ENCODE assay signal across 1 cellular context in genomic region chr1:155226910-155227260, GRCh38.
TF ChIP-seq lines count a peak whose summit lies in the region.

No MANE protein-coding gene starts in this region.

TF ChIP-seq in K562, 482 proteins besides CTCF, POLR2A, EP300 and RAD21 (continued from another document and continues in another):
- 0 out of 2 replicates have a peak, but pooled peaks have one; percentile 68 for TF ChIP-seq POLR2G (IDR thresholded peaks at IDR 0.05; ENCODE audit: low read depth, low read length)
- TF ChIP-seq DDX20 (tag; IDR thresholded peaks at IDR 0.05; ENCODE audit: low read depth): no peak
- TF ChIP-seq NR4A1 (CRISPR knock-in tag; IDR thresholded peaks at IDR 0.05): 0 out of 2 replicates have a peak, but pooled peaks have one; percentile 12
- TF ChIP-seq NR4A1 (tag; IDR thresholded peaks at IDR 0.05): no peak
- TF ChIP-seq ELF1 (tag; IDR thresholded peaks at IDR 0.05): peak; percentile 47
- no peak for TF ChIP-seq ETV1 (tag; conservative IDR thresholded peaks at IDR 0.05; ENCODE audit: low read depth)
- no peak for TF ChIP-seq CREBBP (IDR thresholded peaks at IDR 0.05; ENCODE audit: low read depth, low read length)
- no peak for TF ChIP-seq ZNF212 (CRISPR knock-in tag; IDR thresholded peaks at IDR 0.05)
- TF ChIP-seq CBFA2T3 (IDR thresholded peaks at IDR 0.05): no peak
- no peak for TF ChIP-seq ZNF655 (CRISPR knock-in tag; IDR thresholded peaks at IDR 0.05)
- TF ChIP-seq CBX5 (IDR thresholded peaks at IDR 0.05; ENCODE audit: borderline replicate concordance, low read depth): no peak
- no peak for TF ChIP-seq BDP1 (IDR thresholded peaks at IDR 0.05; ENCODE audit: insufficient read depth, insufficient read length)
- TF ChIP-seq AFF1 (IDR thresholded peaks at IDR 0.05; ENCODE audit: low read depth in 1 of 2, partially characterized antibody in 2 of 2): no peak
- TF ChIP-seq ZNF311 (CRISPR knock-in tag; IDR thresholded peaks at IDR 0.05): peak; percentile 55; the same call in 1 of the 2 replicates
- no peak for TF ChIP-seq TRIM28 (IDR thresholded peaks at IDR 0.05)
- TF ChIP-seq DACH1 (IDR thresholded peaks at IDR 0.05; ENCODE audit: partially characterized antibody): no peak
- TF ChIP-seq MYBL2 (IDR thresholded peaks at IDR 0.05; ENCODE audit: low read depth): no peak
- TF ChIP-seq MYBL2 (CRISPR knock-in tag; IDR thresholded peaks at IDR 0.05; ENCODE audit: borderline replicate concordance): no peak
- peak; percentile 28; the same call in 1 of the 2 replicates for TF ChIP-seq KHSRP (IDR thresholded peaks at IDR 0.05)
- TF ChIP-seq CBX3 (IDR thresholded peaks at IDR 0.05; ENCODE audit: borderline replicate concordance in 1 of 2, low read length in 2 of 2): peak in 1 of 2 experiments; percentile 44; a peak in 1 of 3 replicates
- no peak for TF ChIP-seq HMBOX1 (IDR thresholded peaks at IDR 0.05)
- TF ChIP-seq TFAM (CRISPR knock-in tag; conservative IDR thresholded peaks at IDR 0.05): no peak
- TF ChIP-seq SAP30 (IDR thresholded peaks at IDR 0.05; ENCODE audit: borderline replicate concordance, insufficient read depth, low read depth, low read length, poor library complexity, severe bottlenecking): peak; percentile 27
- TF ChIP-seq ASH1L (IDR thresholded peaks at IDR 0.05; ENCODE audit: borderline replicate concordance, low read depth, partially characterized antibody): no peak
- TF ChIP-seq GABPB1 (CRISPR knock-in tag; IDR thresholded peaks at IDR 0.05): peak; percentile 48
- TF ChIP-seq HCFC1 (IDR thresholded peaks at IDR 0.05; ENCODE audit: low read depth, low read length): 0 out of 2 replicates have a peak, but pooled peaks have one; percentile 5
- TF ChIP-seq FOXK2 (conservative IDR thresholded peaks at IDR 0.05 in 1 of 2, IDR thresholded peaks at IDR 0.05 in 1 of 2; ENCODE audit: low read depth in 2 of 2): peak; percentile 3 to 12; a peak in 2 of 4 replicates
- TF ChIP-seq FOXP4 (CRISPR knock-in tag; IDR thresholded peaks at IDR 0.05; ENCODE audit: borderline replicate concordance): no peak
- 0 out of 2 replicates have a peak, but pooled peaks have one; percentile 12 for TF ChIP-seq ZBTB2 (IDR thresholded peaks at IDR 0.05)
- TF ChIP-seq MEIS2 (IDR thresholded peaks at IDR 0.05; ENCODE audit: partially characterized antibody): peak; percentile 35
- no peak for TF ChIP-seq MEF2A (IDR thresholded peaks at IDR 0.05; ENCODE audit: control insufficient read depth, low read depth, low read length)
- peak; percentile 93; the same call in 1 of the 2 replicates for TF ChIP-seq ZNF24 (IDR thresholded peaks at IDR 0.05)
- no peak for TF ChIP-seq LCOR (CRISPR knock-in tag; IDR thresholded peaks at IDR 0.05)
- 0 out of 2 replicates have a peak, but pooled peaks have one; percentile 11 for TF ChIP-seq ATF3 (IDR thresholded peaks at IDR 0.05)
- TF ChIP-seq ATF3 (CRISPR knock-in tag; conservative IDR thresholded peaks at IDR 0.05): no peak; the same call in 1 of the 2 replicates
- TF ChIP-seq CSDE1 (IDR thresholded peaks at IDR 0.05): 0 out of 4 replicates have a peak, but pooled peaks of 1 of the 2 experiments have one; percentile 47
- TF ChIP-seq SRSF9 (IDR thresholded peaks at IDR 0.05; ENCODE audit: borderline replicate concordance, low read depth, low read length): no peak
- peak; percentile 84 for TF ChIP-seq CHD1 (IDR thresholded peaks at IDR 0.05; ENCODE audit: low read length)
- TF ChIP-seq NFRKB (IDR thresholded peaks at IDR 0.05; ENCODE audit: low read depth): no peak; the same call in 1 of the 2 replicates
- peak; percentile 82; the same call in 1 of the 2 replicates for TF ChIP-seq ZNF589 (CRISPR knock-in tag; IDR thresholded peaks at IDR 0.05; ENCODE audit: low read depth)
- TF ChIP-seq SAFB (IDR thresholded peaks at IDR 0.05; ENCODE audit: borderline replicate concordance, low read depth, low read length): no peak
